Comparison of ENCODE assay signal across 7 cellular contexts in genomic region chr20:56179051-56179450, GRCh38.
"Had no signal": no experiment of that assay in that cellular context is flagged by ENCODE, and none has a peak within 500 bp of the region (broad histone marks: within the 10 kb centered on the region; RNA-seq: fewer than 3 reads in every experiment).

No MANE protein-coding gene starts in this region.

- DNase-seq: H9, HCEC 1CT, IMR-90, KG1 had no signal

- ATAC-seq: GM23338, K562 had no signal

- H3K4me3 ChIP-seq: GM23338, K562 had no signal

- H3K4me3 Mint-ChIP-seq: GM23338, H9 had no signal

- H3K27ac Mint-ChIP-seq: GM23338, H9 had no signal

- H3K27ac ChIP-seq: HL-60 had no signal

- H3K4me1 Mint-ChIP-seq: GM23338, H9 had no signal
